In genomic region chr3:39870706-39871105, GRCh38 we compare ENCODE assay signal across 1 cellular context.
TF ChIP-seq lines count a peak whose summit lies in the region.

No MANE protein-coding gene starts in this region.

TF ChIP-seq in SK-N-SH treated with all-trans-retinoic acid at 6 μM for 48 hours, 23 proteins besides CTCF, POLR2A, EP300 and RAD21 (continued from another document):
- TF ChIP-seq TSHZ2 (CRISPR knock-in tag; IDR thresholded peaks at IDR 0.05), result no peak
- TF ChIP-seq ISL1 (CRISPR knock-in tag; IDR thresholded peaks at IDR 0.05), result no peak
- no peak for TF ChIP-seq ESRRG (CRISPR knock-in tag; IDR thresholded peaks at IDR 0.05)
- TF ChIP-seq GLIS3 (CRISPR knock-in tag; IDR thresholded peaks at IDR 0.05), result no peak
- TF ChIP-seq ZNF70 (CRISPR knock-in tag; IDR thresholded peaks at IDR 0.05), result no peak
- TF ChIP-seq BACH2 (CRISPR knock-in tag; IDR thresholded peaks at IDR 0.05; ENCODE audit: borderline replicate concordance), result no peak
